Comparison of ENCODE assay signal across 14 cellular contexts in genomic region chr5:169116961-169117461, GRCh38.
A peak's percentile ranks its signal among the peaks of the same experiment; 100 is the strongest.
DNase-seq lines count a peak whose midpoint lies in the region; TF ChIP-seq lines count a peak whose summit lies in the region.
"Had no signal": no experiment of that assay in that cellular context is flagged by ENCODE, and none has a peak within 500 bp of the region (broad histone marks: within the 10 kb centered on the region; RNA-seq: fewer than 3 reads in every experiment).

No MANE protein-coding gene starts in this region.

- H2AFZ ChIP-seq in OCI-LY3 (ENCODE audit: low read depth, low read length) (no peak overlapping the region), neuronal stem cell (ENCODE audit: low read length) (no peak overlapping the region)

- H2AK5ac ChIP-seq in neuronal stem cell (ENCODE audit: low read depth, low read length), result no peak overlapping the region

- no peaks in the 10 kb centered on the region for H3K9me3 ChIP-seq in OCI-LY3 (ENCODE audit: insufficient read depth, low read length)
- no peaks in the 10 kb centered on the region for H3K9me3 ChIP-seq in Peyer's patch
- no peaks in the 10 kb centered on the region for H3K9me3 ChIP-seq in neuronal stem cell (replicated peaks in 1 of 2; ENCODE audit: control insufficient read depth in 2 of 2, insufficient read depth in 1 of 2, low read depth in 1 of 2, low read length in 2 of 2)
- H3K9me3 ChIP-seq: upper lobe of left lung had no signal

- no peaks in the 10 kb centered on the region for H4K20me1 ChIP-seq in OCI-LY3 (ENCODE audit: insufficient read depth, low read length)

- no peak overlapping the region for H3K18ac ChIP-seq in neuronal stem cell (ENCODE audit: low read length)

- H3K14ac ChIP-seq in neuronal stem cell (ENCODE audit: low read length), result no peak overlapping the region

- H3K4me3 Mint-ChIP-seq in glutamatergic neuron (ENCODE audit: unreplicated experiment), result no peak overlapping the region
- H3K4me3 Mint-ChIP-seq in osteocyte (ENCODE audit: unreplicated experiment), result no peak overlapping the region

- H3K27me3 Mint-ChIP-seq in glutamatergic neuron (ENCODE audit: unreplicated experiment), result peaks cover 4% of the 10 kb centered on the region
- no peaks in the 10 kb centered on the region for H3K27me3 Mint-ChIP-seq in osteocyte (ENCODE audit: unreplicated experiment)

- no peak overlapping the region for H2BK15ac ChIP-seq in neuronal stem cell (ENCODE audit: low read length)

- H3K27ac ChIP-seq in OCI-LY3 (ENCODE audit: low read length), result no peak overlapping the region
- H3K27ac ChIP-seq in Peyer's patch, result no peak overlapping the region
- H3K27ac ChIP-seq in neuronal stem cell (replicated peaks; ENCODE audit: low read length), result no peak overlapping the region
- H3K27ac ChIP-seq: dorsolateral prefrontal cortex, upper lobe of left lung had no signal

- no CpG with 5 or more reads among the region's 6 CpGs for WGBS in neuronal stem cell (ENCODE audit: extremely low coverage in 2 of 2, insufficient read length in 2 of 2, insufficient replicate concordance in 1 of 2), 2 donors

- no peaks in the 10 kb centered on the region for H3K79me1 ChIP-seq in neuronal stem cell (ENCODE audit: low read depth, low read length)

- H3K4me1 Mint-ChIP-seq in glutamatergic neuron (ENCODE audit: low read depth, unreplicated experiment) (no peaks in the 10 kb centered on the region), osteocyte (ENCODE audit: unreplicated experiment) (no peaks in the 10 kb centered on the region)

- H3K36me3 ChIP-seq in OCI-LY3 (replicated peaks; ENCODE audit: low read depth, low read length) (no peaks in the 10 kb centered on the region), Peyer's patch (no peaks in the 10 kb centered on the region), neuronal stem cell (replicated peaks in 1 of 2; ENCODE audit: control insufficient read depth in 2 of 2, insufficient read depth in 2 of 2, low read length in 2 of 2) (no peaks in the 10 kb centered on the region)
- H3K36me3 ChIP-seq: upper lobe of left lung had no signal

- H3K27ac Mint-ChIP-seq in glutamatergic neuron (ENCODE audit: unreplicated experiment), result no peak overlapping the region
- no peak overlapping the region for H3K27ac Mint-ChIP-seq in osteocyte (ENCODE audit: unreplicated experiment)

- H3K4me1 ChIP-seq in OCI-LY3 (ENCODE audit: low read length), result no peaks in the 10 kb centered on the region
- no peaks in the 10 kb centered on the region for H3K4me1 ChIP-seq in Peyer's patch
- H3K4me1 ChIP-seq in neuronal stem cell (ENCODE audit: control insufficient read depth in 2 of 2, insufficient read depth in 1 of 2, low read depth in 1 of 2, low read length in 2 of 2), result peaks cover 0 to 4% of the 10 kb centered on the region in 2 donors

- H3K4me2 ChIP-seq in OCI-LY3 (ENCODE audit: low read length), result no peak overlapping the region
- no peak overlapping the region for H3K4me2 ChIP-seq in neuronal stem cell (ENCODE audit: insufficient read depth, low read length, poor library complexity, severe bottlenecking)

- no peak overlapping the region for H3K4me3 ChIP-seq in OCI-LY3 (ENCODE audit: low read length)
- H3K4me3 ChIP-seq in Peyer's patch, result no peak overlapping the region
- H3K4me3 ChIP-seq in neuronal stem cell (ENCODE audit: low read length in 2 of 2), result no peak overlapping the region
- H3K4me3 ChIP-seq: dorsolateral prefrontal cortex, upper lobe of left lung had no signal

- no peak for TF ChIP-seq POLR2A in Peyer's patch (IDR thresholded peaks at IDR 0.05)

- H3K9ac ChIP-seq in OCI-LY3 (ENCODE audit: low read length), result no peak overlapping the region
- no peak overlapping the region for H3K9ac ChIP-seq in neuronal stem cell (ENCODE audit: low read depth, low read length, poor library complexity)

- no peak overlapping the region for H2BK120ac ChIP-seq in neuronal stem cell (ENCODE audit: low read depth, low read length)

- H3K9me3 Mint-ChIP-seq in glutamatergic neuron (ENCODE audit: unreplicated experiment) (peaks cover 2% of the 10 kb centered on the region), osteocyte (ENCODE audit: unreplicated experiment) (no peaks in the 10 kb centered on the region)

- CTCF ChIA-PET in GM10248 (lab: Yijun Ruan, JAX), result no interaction called here

- H3K36me3 Mint-ChIP-seq in glutamatergic neuron (ENCODE audit: unreplicated experiment) (no peaks in the 10 kb centered on the region), osteocyte (ENCODE audit: unreplicated experiment) (no peaks in the 10 kb centered on the region)

- H3K27me3 ChIP-seq in OCI-LY3 (ENCODE audit: low read depth, low read length), result peaks cover 14% of the 10 kb centered on the region
- no peaks in the 10 kb centered on the region for H3K27me3 ChIP-seq in Peyer's patch
- H3K27me3 ChIP-seq in neuronal stem cell (ENCODE audit: control insufficient read depth in 3 of 3, insufficient read depth in 3 of 3, low read depth in 1 of 3, low read length in 3 of 3), result no peaks in the 10 kb centered on the region
- H3K27me3 ChIP-seq: dorsolateral prefrontal cortex, upper lobe of left lung had no signal

- no peak overlapping the region for H3K4ac ChIP-seq in neuronal stem cell (ENCODE audit: low read length)

- no peak overlapping the region for H4K91ac ChIP-seq in neuronal stem cell (ENCODE audit: low read depth, low read length, poor library complexity)

- H2BK5ac ChIP-seq in neuronal stem cell (ENCODE audit: low read length), result no peak overlapping the region

- H4K8ac ChIP-seq in neuronal stem cell (ENCODE audit: low read depth, low read length), result no peak overlapping the region

- TF ChIP-seq CTCF in OCI-LY3 (IDR thresholded peaks at IDR 0.05; ENCODE audit: low read depth, low read length), result peak; percentile 7; the same call in 1 of the 2 replicates
- no peak for TF ChIP-seq CTCF in glutamatergic neuron (IDR thresholded peaks at IDR 0.05; ENCODE audit: partially characterized antibody, unreplicated experiment)
- peak; percentile 26 for TF ChIP-seq CTCF in osteocyte (IDR thresholded peaks at IDR 0.05)
- no peak for TF ChIP-seq CTCF in GM10248 (IDR thresholded peaks at IDR 0.05; ENCODE audit: control extremely low read depth, extremely low read depth, low read depth, missing control alignments)
- TF ChIP-seq CTCF in Peyer's patch (IDR thresholded peaks at IDR 0.05), result no peak

- H2BK12ac ChIP-seq in neuronal stem cell (ENCODE audit: low read length), result no peak overlapping the region

- H3K79me2 ChIP-seq in OCI-LY3 (ENCODE audit: low read length), result no peaks in the 10 kb centered on the region

- POLR2A ChIA-PET in GM10248 (lab: Yijun Ruan, JAX), result no interaction called here

- DNase-seq in EH (ENCODE audit: low read depth), result peak; percentile 18
- DNase-seq in glutamatergic neuron, result peak; percentile 23
- no peak for DNase-seq in osteocyte (ENCODE audit: extremely low spot score, unreplicated experiment)
- DNase-seq in NCI-H2196 (lab: John Stamatoyannopoulos, UW; ENCODE audit: unreplicated experiment), result no peak
- DNase-seq in GM10248 (ENCODE audit: extremely low spot score), result no peak
- no peak for DNase-seq in Peyer's patch
- no peak for DNase-seq in neuronal stem cell (ENCODE audit: low spot score)
- DNase-seq: C1 segment of cervical spinal cord, dorsolateral prefrontal cortex, NCI-H1930, OCI-M1, T1000, upper lobe of left lung had no signal

- no peak overlapping the region for H3K23ac ChIP-seq in neuronal stem cell (ENCODE audit: low read depth, low read length, poor library complexity)

Comparison
In these comparisons a context has a peak if more than half of its experiments do, and no peak if none do; other contexts are left out.
1. DNase-seq: peak in EH (single experiment) and glutamatergic neuron (single experiment); none in osteocyte (single experiment), NCI-H2196 (single experiment), GM10248 (single experiment), Peyer's patch (0 of 3) and neuronal stem cell (single experiment).
2. CTCF ChIP-seq: peak in OCI-LY3 (single experiment) and osteocyte (single experiment); none in glutamatergic neuron (single experiment), GM10248 (single experiment) and Peyer's patch (0 of 6).